In the genomic region with DNA sequence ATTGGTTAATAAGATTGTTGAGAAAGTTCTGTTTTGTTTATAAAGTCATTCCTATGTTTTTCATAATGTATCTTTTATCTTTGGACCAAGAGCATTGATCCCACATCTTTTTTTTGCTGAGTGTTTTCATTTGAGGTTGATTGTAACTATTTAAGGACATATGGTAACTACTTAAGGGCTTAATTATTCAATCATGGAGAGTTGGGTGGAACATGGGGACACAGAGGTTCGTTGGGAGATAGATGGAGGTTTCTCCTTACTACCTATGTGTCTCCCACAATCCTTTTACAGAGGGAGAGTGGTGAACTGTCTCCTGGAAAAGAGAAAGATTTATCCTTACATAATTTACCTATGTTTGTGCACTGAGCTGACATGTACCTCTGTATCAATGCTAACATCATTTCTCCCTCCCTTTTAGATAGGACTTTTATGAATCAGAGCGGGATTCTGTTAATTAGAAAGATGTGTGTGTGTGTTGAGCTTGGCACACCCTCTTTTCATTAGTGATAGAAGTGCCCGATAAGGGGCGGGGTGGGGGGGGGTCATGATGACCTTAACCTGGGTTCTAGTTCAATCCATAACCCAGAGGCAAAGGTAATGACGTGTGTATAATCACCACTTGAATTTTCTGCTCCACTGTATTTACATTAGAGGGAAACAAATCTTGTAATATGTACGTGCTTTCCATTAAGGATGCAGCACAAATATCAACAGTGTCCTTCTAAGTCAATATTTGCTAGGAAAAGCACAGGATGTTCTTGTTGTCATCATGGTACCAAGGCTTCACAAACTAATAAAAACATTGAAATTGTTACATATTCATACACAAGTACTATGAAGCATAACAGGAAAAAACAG, we compare ENCODE assay signal across 1 cellular context.
TF ChIP-seq lines count a peak whose summit lies in the region.

No MANE protein-coding gene starts in this region.

TF ChIP-seq in GM23338, 12 proteins besides CTCF, POLR2A, EP300 and RAD21 (continued from another document):
- TF ChIP-seq, protein P1, sequence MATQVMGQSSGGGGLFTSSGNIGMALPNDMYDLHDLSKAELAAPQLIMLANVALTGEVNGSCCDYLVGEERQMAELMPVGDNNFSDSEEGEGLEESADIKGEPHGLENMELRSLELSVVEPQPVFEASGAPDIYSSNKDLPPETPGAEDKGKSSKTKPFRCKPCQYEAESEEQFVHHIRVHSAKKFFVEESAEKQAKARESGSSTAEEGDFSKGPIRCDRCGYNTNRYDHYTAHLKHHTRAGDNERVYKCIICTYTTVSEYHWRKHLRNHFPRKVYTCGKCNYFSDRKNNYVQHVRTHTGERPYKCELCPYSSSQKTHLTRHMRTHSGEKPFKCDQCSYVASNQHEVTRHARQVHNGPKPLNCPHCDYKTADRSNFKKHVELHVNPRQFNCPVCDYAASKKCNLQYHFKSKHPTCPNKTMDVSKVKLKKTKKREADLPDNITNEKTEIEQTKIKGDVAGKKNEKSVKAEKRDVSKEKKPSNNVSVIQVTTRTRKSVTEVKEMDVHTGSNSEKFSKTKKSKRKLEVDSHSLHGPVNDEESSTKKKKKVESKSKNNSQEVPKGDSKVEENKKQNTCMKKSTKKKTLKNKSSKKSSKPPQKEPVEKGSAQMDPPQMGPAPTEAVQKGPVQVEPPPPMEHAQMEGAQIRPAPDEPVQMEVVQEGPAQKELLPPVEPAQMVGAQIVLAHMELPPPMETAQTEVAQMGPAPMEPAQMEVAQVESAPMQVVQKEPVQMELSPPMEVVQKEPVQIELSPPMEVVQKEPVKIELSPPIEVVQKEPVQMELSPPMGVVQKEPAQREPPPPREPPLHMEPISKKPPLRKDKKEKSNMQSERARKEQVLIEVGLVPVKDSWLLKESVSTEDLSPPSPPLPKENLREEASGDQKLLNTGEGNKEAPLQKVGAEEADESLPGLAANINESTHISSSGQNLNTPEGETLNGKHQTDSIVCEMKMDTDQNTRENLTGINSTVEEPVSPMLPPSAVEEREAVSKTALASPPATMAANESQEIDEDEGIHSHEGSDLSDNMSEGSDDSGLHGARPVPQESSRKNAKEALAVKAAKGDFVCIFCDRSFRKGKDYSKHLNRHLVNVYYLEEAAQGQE (IDR thresholded peaks at IDR 0.05; ENCODE audit: unreplicated experiment): no peak
- TF ChIP-seq, protein P2, sequence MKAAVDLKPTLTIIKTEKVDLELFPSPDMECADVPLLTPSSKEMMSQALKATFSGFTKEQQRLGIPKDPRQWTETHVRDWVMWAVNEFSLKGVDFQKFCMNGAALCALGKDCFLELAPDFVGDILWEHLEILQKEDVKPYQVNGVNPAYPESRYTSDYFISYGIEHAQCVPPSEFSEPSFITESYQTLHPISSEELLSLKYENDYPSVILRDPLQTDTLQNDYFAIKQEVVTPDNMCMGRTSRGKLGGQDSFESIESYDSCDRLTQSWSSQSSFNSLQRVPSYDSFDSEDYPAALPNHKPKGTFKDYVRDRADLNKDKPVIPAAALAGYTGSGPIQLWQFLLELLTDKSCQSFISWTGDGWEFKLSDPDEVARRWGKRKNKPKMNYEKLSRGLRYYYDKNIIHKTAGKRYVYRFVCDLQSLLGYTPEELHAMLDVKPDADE (IDR thresholded peaks at IDR 0.05): no peak
- TF ChIP-seq JUNB (IDR thresholded peaks at IDR 0.05; ENCODE audit: unreplicated experiment): no peak
- TF ChIP-seq, protein P3, sequence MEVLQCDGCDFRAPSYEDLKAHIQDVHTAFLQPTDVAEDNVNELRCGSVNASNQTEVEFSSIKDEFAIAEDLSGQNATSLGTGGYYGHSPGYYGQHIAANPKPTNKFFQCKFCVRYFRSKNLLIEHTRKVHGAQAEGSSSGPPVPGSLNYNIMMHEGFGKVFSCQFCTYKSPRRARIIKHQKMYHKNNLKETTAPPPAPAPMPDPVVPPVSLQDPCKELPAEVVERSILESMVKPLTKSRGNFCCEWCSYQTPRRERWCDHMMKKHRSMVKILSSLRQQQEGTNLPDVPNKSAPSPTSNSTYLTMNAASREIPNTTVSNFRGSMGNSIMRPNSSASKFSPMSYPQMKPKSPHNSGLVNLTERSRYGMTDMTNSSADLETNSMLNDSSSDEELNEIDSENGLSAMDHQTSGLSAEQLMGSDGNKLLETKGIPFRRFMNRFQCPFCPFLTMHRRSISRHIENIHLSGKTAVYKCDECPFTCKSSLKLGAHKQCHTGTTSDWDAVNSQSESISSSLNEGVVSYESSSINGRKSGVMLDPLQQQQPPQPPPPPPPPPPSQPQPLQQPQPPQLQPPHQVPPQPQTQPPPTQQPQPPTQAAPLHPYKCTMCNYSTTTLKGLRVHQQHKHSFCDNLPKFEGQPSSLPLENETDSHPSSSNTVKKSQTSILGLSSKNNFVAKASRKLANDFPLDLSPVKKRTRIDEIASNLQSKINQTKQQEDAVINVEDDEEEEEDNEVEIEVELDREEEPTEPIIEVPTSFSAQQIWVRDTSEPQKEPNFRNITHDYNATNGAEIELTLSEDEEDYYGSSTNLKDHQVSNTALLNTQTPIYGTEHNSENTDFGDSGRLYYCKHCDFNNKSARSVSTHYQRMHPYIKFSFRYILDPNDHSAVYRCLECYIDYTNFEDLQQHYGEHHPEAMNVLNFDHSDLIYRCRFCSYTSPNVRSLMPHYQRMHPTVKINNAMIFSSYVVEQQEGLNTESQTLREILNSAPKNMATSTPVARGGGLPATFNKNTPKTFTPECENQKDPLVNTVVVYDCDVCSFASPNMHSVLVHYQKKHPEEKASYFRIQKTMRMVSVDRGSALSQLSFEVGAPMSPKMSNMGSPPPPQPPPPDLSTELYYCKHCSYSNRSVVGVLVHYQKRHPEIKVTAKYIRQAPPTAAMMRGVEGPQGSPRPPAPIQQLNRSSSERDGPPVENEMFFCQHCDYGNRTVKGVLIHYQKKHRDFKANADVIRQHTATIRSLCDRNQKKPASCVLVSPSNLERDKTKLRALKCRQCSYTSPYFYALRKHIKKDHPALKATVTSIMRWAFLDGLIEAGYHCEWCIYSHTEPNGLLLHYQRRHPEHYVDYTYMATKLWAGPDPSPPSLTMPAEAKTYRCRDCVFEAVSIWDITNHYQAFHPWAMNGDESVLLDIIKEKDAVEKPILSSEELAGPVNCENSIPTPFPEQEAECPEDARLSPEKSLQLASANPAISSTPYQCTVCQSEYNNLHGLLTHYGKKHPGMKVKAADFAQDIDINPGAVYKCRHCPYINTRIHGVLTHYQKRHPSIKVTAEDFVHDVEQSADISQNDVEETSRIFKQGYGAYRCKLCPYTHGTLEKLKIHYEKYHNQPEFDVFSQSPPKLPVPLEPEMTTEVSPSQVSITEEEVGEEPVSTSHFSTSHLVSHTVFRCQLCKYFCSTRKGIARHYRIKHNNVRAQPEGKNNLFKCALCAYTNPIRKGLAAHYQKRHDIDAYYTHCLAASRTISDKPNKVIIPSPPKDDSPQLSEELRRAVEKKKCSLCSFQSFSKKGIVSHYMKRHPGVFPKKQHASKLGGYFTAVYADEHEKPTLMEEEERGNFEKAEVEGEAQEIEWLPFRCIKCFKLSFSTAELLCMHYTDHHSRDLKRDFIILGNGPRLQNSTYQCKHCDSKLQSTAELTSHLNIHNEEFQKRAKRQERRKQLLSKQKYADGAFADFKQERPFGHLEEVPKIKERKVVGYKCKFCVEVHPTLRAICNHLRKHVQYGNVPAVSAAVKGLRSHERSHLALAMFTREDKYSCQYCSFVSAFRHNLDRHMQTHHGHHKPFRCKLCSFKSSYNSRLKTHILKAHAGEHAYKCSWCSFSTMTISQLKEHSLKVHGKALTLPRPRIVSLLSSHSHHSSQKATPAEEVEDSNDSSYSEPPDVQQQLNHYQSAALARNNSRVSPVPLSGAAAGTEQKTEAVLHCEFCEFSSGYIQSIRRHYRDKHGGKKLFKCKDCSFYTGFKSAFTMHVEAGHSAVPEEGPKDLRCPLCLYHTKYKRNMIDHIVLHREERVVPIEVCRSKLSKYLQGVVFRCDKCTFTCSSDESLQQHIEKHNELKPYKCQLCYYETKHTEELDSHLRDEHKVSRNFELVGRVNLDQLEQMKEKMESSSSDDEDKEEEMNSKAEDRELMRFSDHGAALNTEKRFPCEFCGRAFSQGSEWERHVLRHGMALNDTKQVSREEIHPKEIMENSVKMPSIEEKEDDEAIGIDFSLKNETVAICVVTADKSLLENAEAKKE (CRISPR knock-in tag; IDR thresholded peaks at IDR 0.05): no peak
- TF ChIP-seq ZNF331 (CRISPR knock-in tag; IDR thresholded peaks at IDR 0.05; ENCODE audit: low read depth): no peak
- TF ChIP-seq STAT1 (IDR thresholded peaks at IDR 0.05; ENCODE audit: unreplicated experiment): no peak
